11 cellular contexts compared by ENCODE assay signal in the genomic region with DNA sequence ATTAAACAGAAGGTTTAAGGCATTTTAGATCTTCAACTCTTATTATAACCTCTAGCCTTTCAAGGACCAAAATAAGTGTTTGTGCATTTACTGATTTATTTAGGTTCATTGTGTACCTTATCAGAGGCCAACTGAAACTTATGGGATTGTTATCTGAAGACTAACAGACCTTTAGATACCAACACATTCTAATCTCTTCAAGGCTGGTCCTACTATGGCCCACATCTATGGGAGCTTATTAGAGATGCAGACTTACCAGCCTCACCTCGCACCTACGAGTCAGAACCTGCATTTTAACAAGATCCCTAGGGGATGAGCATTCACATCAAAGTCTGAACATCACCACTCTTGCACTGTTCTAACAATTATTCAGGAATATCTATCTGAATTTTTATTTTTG. TPM values are rescaled to one million over a fixed set of nuclear protein-coding genes. Genes with fewer than 3 reads are reported as not detected.
A peak's percentile ranks its signal among the peaks of the same experiment; 100 is the strongest.
DNase-seq lines count a peak whose midpoint lies in the region; ATAC-seq, FAIRE-seq and TF ChIP-seq lines count a peak whose summit lies in the region.
"Had no signal": no experiment of that assay in that cellular context is flagged by ENCODE, and none has a peak within 500 bp of the region (broad histone marks: within the 10 kb centered on the region; RNA-seq: fewer than 3 reads in every experiment).

No MANE protein-coding gene starts in this region.

- peaks cover 62% of the 10 kb centered on the region for H3K4me1 Mint-ChIP-seq in activated CD4-positive, alpha-beta memory T cell treated with anti-CD3 and anti-CD28 coated beads, Interleukin-2, amount 10 ng/mL, durations not matched to agents 7 days and 5 days
- H3K4me1 Mint-ChIP-seq in Caco-2 (ENCODE audit: low read depth, unreplicated experiment) = peaks cover 7% of the 10 kb centered on the region

- H3F3A ChIP-seq in GM23248 (ENCODE audit: insufficient read depth) = peaks cover 71% of the 10 kb centered on the region

- H3K9me3 ChIP-seq in GM23248 (ENCODE audit: low read depth) (no peaks in the 10 kb centered on the region), keratinocyte (ENCODE audit: control insufficient read depth, low read depth, low read length) (no peaks in the 10 kb centered on the region), Caco-2 (no peaks in the 10 kb centered on the region)
- H3K9me3 ChIP-seq: vagina had no signal

- H3K9me3 Mint-ChIP-seq in activated CD4-positive, alpha-beta memory T cell treated with anti-CD3 and anti-CD28 coated beads, Interleukin-2, amount 10 ng/mL, durations not matched to agents 7 days and 5 days = no peaks in the 10 kb centered on the region
- H3K9me3 Mint-ChIP-seq in Caco-2 (ENCODE audit: unreplicated experiment) = no peaks in the 10 kb centered on the region

- H2AFZ ChIP-seq in GM23248 (no peak overlapping the region), keratinocyte (ENCODE audit: control insufficient read depth, low read length) (no peak overlapping the region)

- H3K9me1 ChIP-seq in keratinocyte (ENCODE audit: control insufficient read depth, extremely low read depth, insufficient read depth, low read length) = no peaks in the 10 kb centered on the region

- H3K79me2 ChIP-seq in GM23248 (ENCODE audit: insufficient read depth) (peaks cover 80% of the 10 kb centered on the region), keratinocyte (ENCODE audit: control insufficient read depth, insufficient read depth, low read length) (peaks cover 67% of the 10 kb centered on the region)

- H3K9ac ChIP-seq in GM23248 (peak overlapping the region; percentile 97; the same call in 1 of the 2 replicates), keratinocyte (ENCODE audit: control insufficient read depth, extremely low read depth, insufficient read depth, low read length) (peak overlapping the region; percentile 18)

- H3K27me3 ChIP-seq in GM23248 (replicated peaks; ENCODE audit: insufficient read depth) (no peaks in the 10 kb centered on the region), keratinocyte (ENCODE audit: control insufficient read depth, extremely low read depth, insufficient read depth, low read length) (no peaks in the 10 kb centered on the region), Caco-2 (replicated peaks; ENCODE audit: control insufficient read depth, insufficient read depth, low read length) (no peaks in the 10 kb centered on the region)
- H3K27me3 ChIP-seq: vagina had no signal

- CTCF ChIA-PET in activated CD4-positive, alpha-beta memory T cell treated with anti-CD3 and anti-CD28 coated beads, Interleukin-2, amount 10 ng/mL, durations not matched to agents 7 days and 5 days (lab: Charles Lee) = interaction anchor here (0.7 to 1.3 kb wide), 2 partner anchors 151 to 499 kb away, joined by 4 to 8 read pairs; no protein-coding TSS in a partner anchor
- CTCF ChIA-PET in Caco-2 (lab: Charles Lee) = no interaction called here

- no TSS peak for BruUV-seq in Caco-2 (replicated peaks; lab: Mats Ljungman, UMichigan)

- H3K36me3 ChIP-seq in GM23248 (ENCODE audit: low read depth) (peaks cover 35% of the 10 kb centered on the region), keratinocyte (ENCODE audit: control insufficient read depth in 2 of 2, extremely low read depth in 1 of 2, insufficient read depth in 2 of 2, low read length in 2 of 2) (peaks cover 3 to 24% of the 10 kb centered on the region in 2 experiments), Caco-2 (ENCODE audit: control insufficient read depth, insufficient read depth, low read length) (no peaks in the 10 kb centered on the region)

- in situ Hi-C loops in GM23248 (cut with MboI) = no loop called here

- H3K4me3 ChIP-seq in AG10803 (ENCODE audit: low read length) = peak overlapping the region; percentile 75
- H3K4me3 ChIP-seq in GM23248 = peak overlapping the region; percentile 97
- H3K4me3 ChIP-seq in keratinocyte (ENCODE audit: control insufficient read depth in 2 of 3, extremely low read depth in 1 of 3, insufficient read depth in 2 of 3, low read depth in 1 of 3, low read length in 3 of 3) = peak overlapping the region in 2 of 3 experiments; percentile 75 to 78
- no peak overlapping the region; the same call in 1 of the 2 replicates for H3K4me3 ChIP-seq in Caco-2 (ENCODE audit: low read depth, low read length)

- peak overlapping the region; percentile 94 for H3K4me3 Mint-ChIP-seq in activated CD4-positive, alpha-beta memory T cell treated with anti-CD3 and anti-CD28 coated beads, Interleukin-2, amount 10 ng/mL, durations not matched to agents 7 days and 5 days
- H3K4me3 Mint-ChIP-seq in Caco-2 (ENCODE audit: unreplicated experiment) = no peak overlapping the region

- no peak overlapping the region for H3K27ac Mint-ChIP-seq in activated CD4-positive, alpha-beta memory T cell treated with anti-CD3 and anti-CD28 coated beads, Interleukin-2, amount 10 ng/mL, durations not matched to agents 7 days and 5 days
- H3K27ac Mint-ChIP-seq in Caco-2 (ENCODE audit: unreplicated experiment) = no peak overlapping the region

- POLR2A ChIA-PET in activated CD4-positive, alpha-beta memory T cell treated with anti-CD3 and anti-CD28 coated beads, Interleukin-2, amount 10 ng/mL, durations not matched to agents 7 days and 5 days (lab: Charles Lee) = interaction anchor here (0.7 to 4.8 kb wide), 8 partner anchors 12 to 379 kb away, joined by 3 to 31 read pairs (median 4); a partner anchor contains a TSS
- POLR2A ChIA-PET in Caco-2 (lab: Charles Lee) = no interaction called here

- dilution Hi-C loops in keratinocyte (cut with MboI; ENCODE audit: extremely low pct_ligation_motif_present, low sequenced_read_pairs) = no loop called here

- intact Hi-C loops in Caco-2 (cut with micrococcal nuclease; ENCODE audit: unreplicated experiment) = no loop called here

- TF ChIP-seq CTCF in AG10803 (conservative IDR thresholded peaks at IDR 0.05; ENCODE audit: low read length) = no peak
- TF ChIP-seq CTCF in keratinocyte (optimal IDR thresholded peaks at IDR 0.05 in 1 of 3, IDR thresholded peaks at IDR 0.05 in 1 of 3, conservative IDR thresholded peaks at IDR 0.05 in 1 of 3; ENCODE audit: extremely low read depth in 1 of 3, insufficient read depth in 2 of 3, low read length in 3 of 3) = no peak
- TF ChIP-seq CTCF in Caco-2 (IDR thresholded peaks at IDR 0.05; ENCODE audit: insufficient read depth in 1 of 2, low read depth in 1 of 2, low read length in 1 of 2, severe bottlenecking in 1 of 2, unreplicated experiment in 1 of 2) = no peak

- peak overlapping the region; percentile 46; the same call in 1 of the 2 replicates for H3K27ac ChIP-seq in GM23248
- H3K27ac ChIP-seq in keratinocyte (ENCODE audit: control insufficient read depth, insufficient read depth, low read length) = peak overlapping the region; percentile 93
- H3K27ac ChIP-seq: HL-60, vagina had no signal

- ATAC-seq in HG02759 (IDR thresholded peaks at IDR 0.05; ENCODE audit: unreplicated experiment) = no peak
- no peak for ATAC-seq in GM19452 (IDR thresholded peaks at IDR 0.05; ENCODE audit: unreplicated experiment)

- no peak for FAIRE-seq in keratinocyte (lab: Jason Lieb, UNC)

- 88 to 95% methylated on average over 2 of the region's 2 CpGs for WGBS in GM23248 (ENCODE audit: low coverage in 1 of 2, low lambda C conversion rate in 2 of 2, missing lambda C conversion rate in 2 of 2), 2 experiments

- peaks cover 51% of the 10 kb centered on the region for H3K36me3 Mint-ChIP-seq in activated CD4-positive, alpha-beta memory T cell treated with anti-CD3 and anti-CD28 coated beads, Interleukin-2, amount 10 ng/mL, durations not matched to agents 7 days and 5 days (ENCODE audit: low read depth)
- peaks cover 69% of the 10 kb centered on the region for H3K36me3 Mint-ChIP-seq in Caco-2 (ENCODE audit: insufficient read depth, unreplicated experiment)

- no peak for DNase-seq in AG10803 (ENCODE audit: low read depth)
- DNase-seq in GM23248 = peak; percentile 9
- DNase-seq in activated CD4-positive, alpha-beta memory T cell treated with anti-CD3 and anti-CD28 coated beads, Interleukin-2, amount 10 ng/mL, durations not matched to agents 7 days and 5 days = no peak
- DNase-seq in keratinocyte (ENCODE audit: low read depth, low spot score) = no peak
- DNase-seq in midbrain (lab: John Stamatoyannopoulos, UW) = no peak
- no peak for DNase-seq in Caco-2
- DNase-seq: effector CD4-positive, alpha-beta T cell had no signal

- peaks cover 11% of the 10 kb centered on the region; the same call in 1 of the 2 replicates for H4K20me1 ChIP-seq in GM23248 (ENCODE audit: insufficient read depth)
- H4K20me1 ChIP-seq in keratinocyte (ENCODE audit: control insufficient read depth, extremely low read depth, insufficient read depth, low read length) = peaks cover 24% of the 10 kb centered on the region

- H3K4me1 ChIP-seq in GM23248 (ENCODE audit: insufficient read depth) (peaks cover 39% of the 10 kb centered on the region), keratinocyte (ENCODE audit: control insufficient read depth, extremely low read depth, insufficient read depth, low read length) (peaks cover 40% of the 10 kb centered on the region), Caco-2 (peaks cover 9% of the 10 kb centered on the region; the same call in 1 of the 2 replicates)

- no peaks in the 10 kb centered on the region for H3K9me2 ChIP-seq in GM23248 (ENCODE audit: insufficient read depth)

- no peaks in the 10 kb centered on the region for H3K27me3 Mint-ChIP-seq in activated CD4-positive, alpha-beta memory T cell treated with anti-CD3 and anti-CD28 coated beads, Interleukin-2, amount 10 ng/mL, durations not matched to agents 7 days and 5 days
- H3K27me3 Mint-ChIP-seq in Caco-2 (ENCODE audit: insufficient read depth, unreplicated experiment) = no peaks in the 10 kb centered on the region

- peak overlapping the region; percentile 92 for H3K4me2 ChIP-seq in GM23248 (ENCODE audit: unreplicated experiment)
- peak overlapping the region; percentile 93 for H3K4me2 ChIP-seq in keratinocyte (ENCODE audit: control insufficient read depth, extremely low read depth, insufficient read depth, low read depth, low read length)

RNA-seq across cellular contexts. Expression of a gene that starts 1.9 kb away (rescaled TPM):
- total RNA-seq in GM23248 (2014; rRNA removed; shearing (Covaris generic)) = 343 and 388 TPM in 2 replicates
- 222 and 223 TPM in 2 replicates for polyA plus RNA-seq in GM23248 (2016; fragmentation: Nextera tagmentation; extraction: Ambion mirVana)
- 100 to 1,000 TPM; 145 to 152 TPM for total RNA-seq in activated CD4-positive, alpha-beta memory T cell treated with anti-CD3 and anti-CD28 coated beads, Interleukin-2, amount 10 ng/mL, durations not matched to agents 7 days and 5 days
- polyA plus RNA-seq in keratinocyte = 60.1 to 88.4 TPM (median 82.4 TPM) in 3 replicates
- 95.9 TPM for polyA plus RNA-seq in keratinocyte (2011; ENCODE audit: low read depth)
- polyA plus RNA-seq in keratinocyte (2011; cell fraction: cytosol; rRNA removed) = 62.1 and 101 TPM in 2 replicates
- 162 and 172 TPM in 2 replicates for polyA plus RNA-seq in keratinocyte (2011; cell fraction: nucleus; rRNA removed)
- 99.2 and 114 TPM in 2 replicates for polyA plus RNA-seq in keratinocyte (2012; ENCODE audit: low replicate concordance)
- polyA minus RNA-seq in keratinocyte = 94.9 to 250 TPM (median 106 TPM) in 3 replicates
- polyA minus RNA-seq in keratinocyte (2011; cell fraction: cytosol; rRNA and poly(A)+ RNA removed) = 83.6 TPM
- 108 and 238 TPM in 2 replicates for polyA minus RNA-seq in keratinocyte (2011; cell fraction: nucleus; rRNA and poly(A)+ RNA removed)
- 127 and 138 TPM in 2 replicates for total RNA-seq in Caco-2 (2022)

RNA-seq across cellular contexts. Expression of a gene that starts 33.6 kb away (rescaled TPM):
- 10.4 and 15.3 TPM in 2 replicates for total RNA-seq in GM23248 (2014; rRNA removed; shearing (Covaris generic))
- polyA plus RNA-seq in GM23248 (2016; fragmentation: Nextera tagmentation; extraction: Ambion mirVana) = 27.0 and 30.3 TPM in 2 replicates
- 10 to 100 TPM; 48.0 to 48.9 TPM for total RNA-seq in activated CD4-positive, alpha-beta memory T cell treated with anti-CD3 and anti-CD28 coated beads, Interleukin-2, amount 10 ng/mL, durations not matched to agents 7 days and 5 days
- 18.8 to 28.9 TPM (median 20.2 TPM) in 3 replicates for polyA plus RNA-seq in keratinocyte
- polyA plus RNA-seq in keratinocyte (2011; ENCODE audit: low read depth) = 53.0 TPM
- 10.6 and 14.5 TPM in 2 replicates for polyA plus RNA-seq in keratinocyte (2011; cell fraction: cytosol; rRNA removed)
- 40.5 and 59.0 TPM in 2 replicates for polyA plus RNA-seq in keratinocyte (2011; cell fraction: nucleus; rRNA removed)
- 21.2 and 25.5 TPM in 2 replicates for polyA plus RNA-seq in keratinocyte (2012; ENCODE audit: low replicate concordance)
- polyA minus RNA-seq in keratinocyte = 2.7 to 50.9 TPM (median 19.1 TPM) in 3 replicates
- 14.4 TPM for polyA minus RNA-seq in keratinocyte (2011; cell fraction: cytosol; rRNA and poly(A)+ RNA removed)
- polyA minus RNA-seq in keratinocyte (2011; cell fraction: nucleus; rRNA and poly(A)+ RNA removed) = 25.6 and 50.8 TPM in 2 replicates
- 22.3 and 29.4 TPM in 2 replicates for total RNA-seq in Caco-2 (2022)

RNA-seq across cellular contexts. Expression of a gene that starts 34.2 kb away (rescaled TPM):
- total RNA-seq in GM23248 (2014; rRNA removed; shearing (Covaris generic)) = 0.38 and 2.5 TPM in 2 replicates
- 7.2 and 7.4 TPM in 2 replicates for polyA plus RNA-seq in GM23248 (2016; fragmentation: Nextera tagmentation; extraction: Ambion mirVana)
- 10 to 100 TPM; 18.8 to 22.0 TPM for total RNA-seq in activated CD4-positive, alpha-beta memory T cell treated with anti-CD3 and anti-CD28 coated beads, Interleukin-2, amount 10 ng/mL, durations not matched to agents 7 days and 5 days
- polyA plus RNA-seq in keratinocyte = 2.8 to 6.7 TPM (median 3.3 TPM) in 3 replicates
- 1.3 TPM for polyA plus RNA-seq in keratinocyte (2011; ENCODE audit: low read depth)
- polyA plus RNA-seq in keratinocyte (2011; cell fraction: cytosol; rRNA removed) = 3.3 and 4.6 TPM in 2 replicates
- polyA plus RNA-seq in keratinocyte (2011; cell fraction: nucleus; rRNA removed) = 1.5 and 2.0 TPM in 2 replicates
- polyA plus RNA-seq in keratinocyte (2012; ENCODE audit: low replicate concordance) = 2.7 and 4.6 TPM in 2 replicates
- 0.75 to 3.0 TPM (median 2.0 TPM) in 3 replicates for polyA minus RNA-seq in keratinocyte
- polyA minus RNA-seq in keratinocyte (2011; cell fraction: cytosol; rRNA and poly(A)+ RNA removed) = 2.5 TPM
- polyA minus RNA-seq in keratinocyte (2011; cell fraction: nucleus; rRNA and poly(A)+ RNA removed) = 1.2 and 7.8 TPM in 2 replicates
- 7.6 and 7.8 TPM in 2 replicates for total RNA-seq in Caco-2 (2022)
